9 cellular contexts compared by ENCODE assay signal in the genomic region with DNA sequence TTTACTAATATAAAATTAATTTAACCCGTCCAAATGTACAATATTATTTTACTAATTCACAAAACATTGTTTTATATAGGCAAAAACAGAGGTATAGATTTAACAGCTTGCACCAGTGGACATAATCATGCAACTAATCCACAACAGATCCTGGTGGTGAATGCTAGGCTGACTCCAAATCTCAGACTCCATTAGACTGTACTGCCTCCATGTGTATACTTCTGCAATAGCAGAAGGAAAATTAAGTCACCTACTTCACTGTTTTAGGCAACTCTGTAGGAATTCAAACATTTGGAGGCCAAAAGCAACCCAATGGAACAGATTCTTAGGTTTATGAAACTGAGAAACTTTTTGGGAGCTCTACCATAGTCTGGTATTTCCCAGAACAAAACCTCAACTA. TPM values are rescaled to one million over a fixed set of nuclear protein-coding genes. Genes with fewer than 3 reads are reported as not detected.
DNase-seq lines count a peak whose midpoint lies in the region; ATAC-seq and TF ChIP-seq lines count a peak whose summit lies in the region.
"Had no signal": no experiment of that assay in that cellular context is flagged by ENCODE, and none has a peak within 500 bp of the region (broad histone marks: within the 10 kb centered on the region; RNA-seq: fewer than 3 reads in every experiment).

No MANE protein-coding gene starts in this region.

- no peaks in the 10 kb centered on the region for H3K9me3 Mint-ChIP-seq in activated CD8-positive, alpha-beta memory T cell treated with anti-CD3 and anti-CD28 coated beads, Interleukin-2, amount 10 ng/mL, durations not matched to agents 7 days and 5 days (ENCODE audit: low read depth)
- no peaks in the 10 kb centered on the region for H3K9me3 Mint-ChIP-seq in central memory CD8-positive, alpha-beta T cell
- H3K9me3 Mint-ChIP-seq in nephron progenitor cell: no peaks in the 10 kb centered on the region
- H3K9me3 Mint-ChIP-seq in glutamatergic neuron (ENCODE audit: unreplicated experiment): no peaks in the 10 kb centered on the region
- H3K9me3 Mint-ChIP-seq: stimulated activated naive CD8-positive, alpha-beta T cell treated with anti-CD3 and anti-CD28 coated beads, Interleukin-15, Interleukin-2, amounts not matched to agents 100 ng/mL and 50 ng/mL, for 24 hours had no signal

- peak; percentile 17 for TF ChIP-seq CTCF in nephron progenitor cell (IDR thresholded peaks at IDR 0.05)
- no peak for TF ChIP-seq CTCF in glutamatergic neuron (IDR thresholded peaks at IDR 0.05; ENCODE audit: partially characterized antibody, unreplicated experiment)

- H3K4me1 Mint-ChIP-seq in activated CD8-positive, alpha-beta memory T cell treated with anti-CD3 and anti-CD28 coated beads, Interleukin-2, amount 10 ng/mL, durations not matched to agents 7 days and 5 days: no peaks in the 10 kb centered on the region
- H3K4me1 Mint-ChIP-seq in central memory CD8-positive, alpha-beta T cell: no peaks in the 10 kb centered on the region
- H3K4me1 Mint-ChIP-seq in nephron progenitor cell: no peaks in the 10 kb centered on the region
- H3K4me1 Mint-ChIP-seq in glutamatergic neuron (ENCODE audit: low read depth, unreplicated experiment): no peaks in the 10 kb centered on the region

- peak; percentile 30 for ATAC-seq in activated CD8-positive, alpha-beta memory T cell treated with anti-CD3 and anti-CD28 coated beads, Interleukin-2, amount 10 ng/mL, durations not matched to agents 7 days and 5 days
- ATAC-seq in central memory CD8-positive, alpha-beta T cell (replicated peaks; ENCODE audit: extremely low read depth, poor library complexity, severe bottlenecking): peak; percentile 43
- no peak for ATAC-seq in HG02571 (IDR thresholded peaks at IDR 0.05; ENCODE audit: unreplicated experiment)

- no peaks in the 10 kb centered on the region for H3K36me3 Mint-ChIP-seq in activated CD8-positive, alpha-beta memory T cell treated with anti-CD3 and anti-CD28 coated beads, Interleukin-2, amount 10 ng/mL, durations not matched to agents 7 days and 5 days
- no peaks in the 10 kb centered on the region for H3K36me3 Mint-ChIP-seq in central memory CD8-positive, alpha-beta T cell (ENCODE audit: insufficient read depth)
- H3K36me3 Mint-ChIP-seq in nephron progenitor cell (ENCODE audit: low read depth) (no peaks in the 10 kb centered on the region), glutamatergic neuron (ENCODE audit: unreplicated experiment) (no peaks in the 10 kb centered on the region)

- no peak for DNase-seq in activated CD8-positive, alpha-beta memory T cell treated with anti-CD3 and anti-CD28 coated beads, Interleukin-2, amount 10 ng/mL, durations not matched to agents 7 days and 5 days
- no peak for DNase-seq in activated CD8-positive, alpha-beta memory T cell treated with anti-CD3 and anti-CD28 coated beads, Interleukin-2, amount 50 U/mL, for 48 hours
- peak; percentile 56 for DNase-seq in HCEC 1CT
- peak; percentile 35 for DNase-seq in NCI-H226
- no peak for DNase-seq in central memory CD8-positive, alpha-beta T cell (ENCODE audit: low spot score in 2 of 2)
- no peak for DNase-seq in nephron progenitor cell
- DNase-seq in glutamatergic neuron: no peak

- peaks cover 19% of the 10 kb centered on the region for H3K27me3 Mint-ChIP-seq in activated CD8-positive, alpha-beta memory T cell treated with anti-CD3 and anti-CD28 coated beads, Interleukin-2, amount 10 ng/mL, durations not matched to agents 7 days and 5 days
- H3K27me3 Mint-ChIP-seq in central memory CD8-positive, alpha-beta T cell: peaks cover 24% of the 10 kb centered on the region
- H3K27me3 Mint-ChIP-seq in nephron progenitor cell (ENCODE audit: low read depth, poor library complexity): no peaks in the 10 kb centered on the region
- peaks cover 1% of the 10 kb centered on the region for H3K27me3 Mint-ChIP-seq in glutamatergic neuron (ENCODE audit: unreplicated experiment)

- H3K4me3 Mint-ChIP-seq in activated CD8-positive, alpha-beta memory T cell treated with anti-CD3 and anti-CD28 coated beads, Interleukin-2, amount 10 ng/mL, durations not matched to agents 7 days and 5 days: no peak overlapping the region
- no peak overlapping the region for H3K4me3 Mint-ChIP-seq in central memory CD8-positive, alpha-beta T cell
- H3K4me3 Mint-ChIP-seq in nephron progenitor cell (no peak overlapping the region), glutamatergic neuron (ENCODE audit: unreplicated experiment) (no peak overlapping the region)
- H3K4me3 Mint-ChIP-seq: stimulated activated naive CD8-positive, alpha-beta T cell treated with anti-CD3 and anti-CD28 coated beads, Interleukin-15, Interleukin-2, amounts not matched to agents 100 ng/mL and 50 ng/mL, for 24 hours had no signal

- H3K27ac Mint-ChIP-seq in activated CD8-positive, alpha-beta memory T cell treated with anti-CD3 and anti-CD28 coated beads, Interleukin-2, amount 10 ng/mL, durations not matched to agents 7 days and 5 days: no peak overlapping the region
- H3K27ac Mint-ChIP-seq in central memory CD8-positive, alpha-beta T cell (ENCODE audit: low read depth): no peak overlapping the region
- H3K27ac Mint-ChIP-seq in nephron progenitor cell (no peak overlapping the region), glutamatergic neuron (ENCODE audit: unreplicated experiment) (no peak overlapping the region)
- H3K27ac Mint-ChIP-seq: stimulated activated naive CD8-positive, alpha-beta T cell treated with anti-CD3 and anti-CD28 coated beads, Interleukin-15, Interleukin-2, amounts not matched to agents 100 ng/mL and 50 ng/mL, for 24 hours had no signal

- CTCF ChIA-PET in activated CD8-positive, alpha-beta memory T cell treated with anti-CD3 and anti-CD28 coated beads, Interleukin-2, amount 10 ng/mL, durations not matched to agents 7 days and 5 days (lab: Charles Lee): interaction anchor here (0.7 to 1.0 kb wide), 3 partner anchors 39 to 335 kb away, joined by 3 to 4 read pairs (median 3); no protein-coding TSS in a partner anchor

RNA-seq across cellular contexts. Expression of gene RAB39A, which starts 30.0 kb away (rescaled TPM):
- total RNA-seq in activated CD8-positive, alpha-beta memory T cell treated with anti-CD3 and anti-CD28 coated beads, Interleukin-2, amount 10 ng/mL, durations not matched to agents 7 days and 5 days: under 1 TPM in 1 of 2 experiments, not detected in 1; 0.59 TPM
- total RNA-seq in glutamatergic neuron (ENCODE audit: unreplicated experiment): 21.9 TPM

RNA-seq across cellular contexts. Expression of gene SLC35F2, which starts 39.7 kb away (rescaled TPM):
- 10 to 100 TPM in 1 of 2 experiments, 1 to 10 TPM in 1; 9.8 to 26.2 TPM for total RNA-seq in activated CD8-positive, alpha-beta memory T cell treated with anti-CD3 and anti-CD28 coated beads, Interleukin-2, amount 10 ng/mL, durations not matched to agents 7 days and 5 days
- 3.5 TPM for total RNA-seq in glutamatergic neuron (ENCODE audit: unreplicated experiment)

Comparison
In these comparisons a context has a peak if more than half of its experiments do, and no peak if none do; other contexts are left out.
1. DNase-seq: peak in HCEC 1CT (single experiment) and NCI-H226 (single experiment); none in activated CD8-positive, alpha-beta memory T cell treated with anti-CD3 and anti-CD28 coated beads, Interleukin-2, amount 10 ng/mL, durations not matched to agents 7 days and 5 days (single experiment), activated CD8-positive, alpha-beta memory T cell treated with anti-CD3 and anti-CD28 coated beads, Interleukin-2, amount 50 U/mL, for 48 hours (single experiment), central memory CD8-positive, alpha-beta T cell (0 of 2), nephron progenitor cell (single experiment) and glutamatergic neuron (single experiment).
2. RNA of gene RAB39A, which starts 30.0 kb away (total RNA-seq): 21.9 TPM in glutamatergic neuron (single experiment); 0.59 TPM in activated CD8-positive, alpha-beta memory T cell treated with anti-CD3 and anti-CD28 coated beads, Interleukin-2, amount 10 ng/mL, durations not matched to agents 7 days and 5 days; every median in the first group is over 10 times any median in the second.